ENCODE assay signal across 8 cellular contexts in genomic region chr10:35127289-35127891, GRCh38. TPM values are rescaled to one million over a fixed set of nuclear protein-coding genes. Genes with fewer than 3 reads are reported as not detected.
A peak's percentile ranks its signal among the peaks of the same experiment; 100 is the strongest.
DNase-seq lines count a peak whose midpoint lies in the region; TF ChIP-seq lines count a peak whose summit lies in the region.

No MANE protein-coding gene starts in this region.

- peak overlapping the region; percentile 89 for H3K4me3 Mint-ChIP-seq in chondrocyte (ENCODE audit: unreplicated experiment)

- DNase-seq in NK-92 treated with Interleukin-12 subunit alpha and Interleukin-12 subunit beta, amount 100 ng/mL, for 24 hours (lab: John Stamatoyannopoulos, UW): peak; percentile 50
- DNase-seq in NK-92 (lab: John Stamatoyannopoulos, UW; ENCODE audit: unreplicated experiment): no peak
- DNase-seq in Jurkat, Clone E6-1 (ENCODE audit: low read depth, low spot score): no peak
- DNase-seq in activated CD4-positive, alpha-beta T cell treated with anti-CD3 and anti-CD28 coated beads for 24 hours (ENCODE audit: low read depth in 2 of 2): peak; percentile 33 to 48
- DNase-seq in chondrocyte (ENCODE audit: low spot score): no peak
- peak; percentile 83 for DNase-seq in left kidney (ENCODE audit: low read depth, low spot score)
- DNase-seq in stimulated activated CD4-positive, alpha-beta T cell treated with anti-CD3 and anti-CD28 coated beads, Interleukin-1b, Interleukin-23, amount 100 ng/mL, for 48 hours: peak; percentile 69
- no peak for DNase-seq in SKM-1 (lab: John Stamatoyannopoulos, UW; ENCODE audit: unreplicated experiment)

- H3K27me3 Mint-ChIP-seq in chondrocyte (ENCODE audit: low read depth): no peaks in the 10 kb centered on the region

- peak overlapping the region; percentile 95 for H3K27ac Mint-ChIP-seq in chondrocyte (ENCODE audit: unreplicated experiment)

- peaks cover 29% of the 10 kb centered on the region for H3K4me1 Mint-ChIP-seq in chondrocyte (ENCODE audit: low read depth)

- no peak for TF ChIP-seq CTCF in chondrocyte (IDR thresholded peaks at IDR 0.05)

- H3K4me3 ChIP-seq in Jurkat, Clone E6-1 (ENCODE audit: low read length): peak overlapping the region; percentile 84

- no peaks in the 10 kb centered on the region for H3K9me3 Mint-ChIP-seq in chondrocyte (ENCODE audit: low read depth)

- H3K36me3 Mint-ChIP-seq in chondrocyte (ENCODE audit: low read depth): no peaks in the 10 kb centered on the region

RNA-seq across cellular contexts. Expression of gene CREM, which starts 0.7 kb away (rescaled TPM):
- 25.6 TPM for polyA plus RNA-seq in Jurkat, Clone E6-1 (2012; ENCODE audit: insufficient read depth, insufficient read length)
- total RNA-seq in chondrocyte: 21.6 to 25.5 TPM (median 23.4 TPM) in 3 replicates

RNA-seq across cellular contexts. Expression of gene CUL2, which starts 37.2 kb away (rescaled TPM):
- polyA plus RNA-seq in Jurkat, Clone E6-1 (2012; ENCODE audit: insufficient read depth, insufficient read length): 36.6 TPM
- 29.9 to 38.3 TPM (median 32.8 TPM) in 3 replicates for total RNA-seq in chondrocyte

Comparison
In these comparisons a context has a peak if more than half of its experiments do, and no peak if none do; other contexts are left out.
1. DNase-seq: peak in NK-92 treated with Interleukin-12 subunit alpha and Interleukin-12 subunit beta, amount 100 ng/mL, for 24 hours (single experiment), activated CD4-positive, alpha-beta T cell treated with anti-CD3 and anti-CD28 coated beads for 24 hours (2 of 2), left kidney (single experiment) and stimulated activated CD4-positive, alpha-beta T cell treated with anti-CD3 and anti-CD28 coated beads, Interleukin-1b, Interleukin-23, amount 100 ng/mL, for 48 hours (single experiment); none in NK-92 (single experiment), Jurkat, Clone E6-1 (single experiment), chondrocyte (single experiment) and SKM-1 (single experiment).